Comparison of ENCODE assay signal across 8 cellular contexts in the genomic region with DNA sequence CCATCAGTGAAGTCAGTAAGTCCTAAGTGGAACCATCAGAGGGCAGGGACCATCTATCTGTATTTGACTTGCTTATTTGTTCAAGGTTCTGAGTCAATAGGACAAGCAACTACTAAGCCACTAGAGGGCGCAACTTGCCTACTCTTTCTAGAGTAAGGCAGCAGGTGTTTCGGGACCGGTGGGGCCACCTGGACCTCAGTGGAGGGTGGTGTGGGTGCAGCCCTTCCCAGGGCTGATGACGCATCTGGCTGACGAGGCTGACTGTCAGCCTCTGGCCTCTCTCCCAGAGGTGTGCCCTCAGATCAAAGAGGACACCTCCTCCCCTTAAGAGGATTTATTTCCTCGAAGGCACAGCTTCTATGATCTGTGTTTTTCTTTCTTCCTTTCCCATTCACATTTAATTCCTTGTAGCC. TPM values are rescaled to one million over a fixed set of nuclear protein-coding genes. Genes with fewer than 3 reads are reported as not detected.
DNase-seq lines count a peak whose midpoint lies in the region; ATAC-seq and TF ChIP-seq lines count a peak whose summit lies in the region.

No MANE protein-coding gene starts in this region.

- no peak overlapping the region for H3K4me3 ChIP-seq in HEK293 (ENCODE audit: low read depth, low read length)
- no peak overlapping the region for H3K4me3 ChIP-seq in SJCRH30

- H3K27me3 ChIP-seq in SJCRH30 = no peaks in the 10 kb centered on the region
- no peaks in the 10 kb centered on the region for H3K27me3 ChIP-seq in foreskin keratinocyte

- POLR2A ChIA-PET in HEK293 (lab: Yijun Ruan, JAX) = interaction anchor here (0.7 to 1.2 kb wide), 2 partner anchors 14 to 66 kb away, joined by 3 read pairs; no protein-coding TSS in a partner anchor

- H3K27ac ChIP-seq in HEK293 (ENCODE audit: extremely low read depth, low read depth, low read length) (no peak overlapping the region), SJCRH30 (no peak overlapping the region), foreskin keratinocyte (peak overlapping the region; percentile 95)

- H3K27ac Mint-ChIP-seq in type B pancreatic cell = peak overlapping the region; percentile 88

- DNase-seq in ELF-1 (ENCODE audit: low read depth, low spot score) (peak; percentile 90), NCI-H1092 (lab: John Stamatoyannopoulos, UW) (peak; percentile 96), SJCRH30 (peak; percentile 87 to 92), activated gamma-delta T cell (lab: John Stamatoyannopoulos, UW) (peak; percentile 32), foreskin keratinocyte (peak; percentile 93 to 96), omental fat pad (ENCODE audit: low spot score) (peak; percentile 59), type B pancreatic cell (ENCODE audit: extremely low spot score, unreplicated experiment) (peak; percentile 84)

- H3K36me3 Mint-ChIP-seq in type B pancreatic cell = no peaks in the 10 kb centered on the region

- H3K9me3 Mint-ChIP-seq in type B pancreatic cell = no peaks in the 10 kb centered on the region

- peak; percentile 100 for ATAC-seq in foreskin keratinocyte
- ATAC-seq in omental fat pad (ENCODE audit: low FRiP score) = peak; percentile 96

- H3K36me3 ChIP-seq in HEK293 (ENCODE audit: control insufficient read depth in 2 of 2, insufficient read depth in 1 of 2, low read length in 2 of 2) (peaks cover 6 to 10% of the 10 kb centered on the region in 2 experiments; a peak in 2 of 3 replicates), SJCRH30 (no peaks in the 10 kb centered on the region)

- H3K4me3 Mint-ChIP-seq in type B pancreatic cell = peak overlapping the region; percentile 40

- H3K27me3 Mint-ChIP-seq in type B pancreatic cell = peaks cover 13% of the 10 kb centered on the region

- peaks cover 12% of the 10 kb centered on the region for H3K4me1 Mint-ChIP-seq in type B pancreatic cell (ENCODE audit: unreplicated experiment)

- CTCF ChIA-PET in HEK293 (lab: Yijun Ruan, JAX) = interaction anchor here (0.5 to 6.7 kb wide), 29 partner anchors 9 to 788 kb away, joined by 3 to 59 read pairs (median 4); no protein-coding TSS in a partner anchor

- peak; percentile 95 for TF ChIP-seq CTCF in HEK293 (tag by site-specific recombination; IDR thresholded peaks at IDR 0.05)
- peak; percentile 99 for TF ChIP-seq CTCF in foreskin keratinocyte (conservative IDR thresholded peaks at IDR 0.05)
- TF ChIP-seq CTCF in omental fat pad (IDR thresholded peaks at IDR 0.05) = peak in 1 of 3 donors; percentile 19
- peak; percentile 91 for TF ChIP-seq CTCF in type B pancreatic cell (conservative IDR thresholded peaks at IDR 0.05)

- no peaks in the 10 kb centered on the region; the same call in 1 of the 2 replicates for H3K9me3 ChIP-seq in HEK293 (ENCODE audit: control insufficient read depth, insufficient read depth, low read depth, low read length)
- no peaks in the 10 kb centered on the region for H3K9me3 ChIP-seq in SJCRH30 (replicated peaks)

- H3K4me1 ChIP-seq in HEK293 (ENCODE audit: control insufficient read depth, insufficient read depth, low read length) = no peaks in the 10 kb centered on the region
- no peaks in the 10 kb centered on the region for H3K4me1 ChIP-seq in SJCRH30
- no peaks in the 10 kb centered on the region for H3K4me1 ChIP-seq in foreskin keratinocyte

TF ChIP-seq in HEK293, 187 proteins besides CTCF, POLR2A, EP300 and RAD21 (continues in another document):
- no peak for TF ChIP-seq ZNF202 (tag by site-specific recombination; IDR thresholded peaks at IDR 0.05; ENCODE audit: borderline replicate concordance)
- TF ChIP-seq, protein P1, sequence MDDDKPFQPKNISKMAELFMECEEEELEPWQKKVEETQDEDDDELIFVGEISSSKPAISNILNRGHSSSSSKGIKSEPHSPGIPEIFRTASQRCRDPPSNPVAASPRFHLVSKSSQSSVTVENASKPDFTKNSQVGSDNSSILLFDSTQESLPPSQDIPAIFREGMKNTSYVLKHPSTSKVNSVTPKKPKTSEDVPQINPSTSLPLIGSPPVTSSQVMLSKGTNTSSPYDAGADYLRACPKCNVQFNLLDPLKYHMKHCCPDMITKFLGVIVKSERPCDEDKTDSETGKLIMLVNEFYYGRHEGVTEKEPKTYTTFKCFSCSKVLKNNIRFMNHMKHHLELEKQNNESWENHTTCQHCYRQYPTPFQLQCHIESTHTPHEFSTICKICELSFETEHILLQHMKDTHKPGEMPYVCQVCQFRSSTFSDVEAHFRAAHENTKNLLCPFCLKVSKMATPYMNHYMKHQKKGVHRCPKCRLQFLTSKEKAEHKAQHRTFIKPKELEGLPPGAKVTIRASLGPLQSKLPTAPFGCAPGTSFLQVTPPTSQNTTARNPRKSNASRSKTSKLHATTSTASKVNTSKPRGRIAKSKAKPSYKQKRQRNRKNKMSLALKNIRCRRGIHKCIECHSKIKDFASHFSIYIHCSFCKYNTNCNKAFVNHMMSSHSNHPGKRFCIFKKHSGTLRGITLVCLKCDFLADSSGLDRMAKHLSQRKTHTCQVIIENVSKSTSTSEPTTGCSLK (tag by site-specific recombination; IDR thresholded peaks at IDR 0.05) = no peak
- peak; percentile 89 for TF ChIP-seq SP7 (tag by site-specific recombination; IDR thresholded peaks at IDR 0.05)
- no peak for TF ChIP-seq ZXDB (tag by site-specific recombination; IDR thresholded peaks at IDR 0.05)
- TF ChIP-seq PRDM10 (tag by site-specific recombination; IDR thresholded peaks at IDR 0.05) = peak; percentile 84
- TF ChIP-seq, protein P2, sequence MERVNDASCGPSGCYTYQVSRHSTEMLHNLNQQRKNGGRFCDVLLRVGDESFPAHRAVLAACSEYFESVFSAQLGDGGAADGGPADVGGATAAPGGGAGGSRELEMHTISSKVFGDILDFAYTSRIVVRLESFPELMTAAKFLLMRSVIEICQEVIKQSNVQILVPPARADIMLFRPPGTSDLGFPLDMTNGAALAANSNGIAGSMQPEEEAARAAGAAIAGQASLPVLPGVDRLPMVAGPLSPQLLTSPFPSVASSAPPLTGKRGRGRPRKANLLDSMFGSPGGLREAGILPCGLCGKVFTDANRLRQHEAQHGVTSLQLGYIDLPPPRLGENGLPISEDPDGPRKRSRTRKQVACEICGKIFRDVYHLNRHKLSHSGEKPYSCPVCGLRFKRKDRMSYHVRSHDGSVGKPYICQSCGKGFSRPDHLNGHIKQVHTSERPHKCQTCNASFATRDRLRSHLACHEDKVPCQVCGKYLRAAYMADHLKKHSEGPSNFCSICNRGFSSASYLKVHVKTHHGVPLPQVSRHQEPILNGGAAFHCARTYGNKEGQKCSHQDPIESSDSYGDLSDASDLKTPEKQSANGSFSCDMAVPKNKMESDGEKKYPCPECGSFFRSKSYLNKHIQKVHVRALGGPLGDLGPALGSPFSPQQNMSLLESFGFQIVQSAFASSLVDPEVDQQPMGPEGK (tag by site-specific recombination; IDR thresholded peaks at IDR 0.05) = peak; percentile 99
- peak; percentile 68 for TF ChIP-seq WT1 (tag by site-specific recombination; IDR thresholded peaks at IDR 0.05)
- peak; percentile 88 for TF ChIP-seq ZEB2 (tag by site-specific recombination; IDR thresholded peaks at IDR 0.05)
- peak; percentile 84 for TF ChIP-seq ZBTB21 (tag by site-specific recombination; IDR thresholded peaks at IDR 0.05)
- TF ChIP-seq ZNF324 (tag by site-specific recombination; IDR thresholded peaks at IDR 0.05) = peak; percentile 93
- TF ChIP-seq SP3 (tag by site-specific recombination; IDR thresholded peaks at IDR 0.05) = peak; percentile 45; the same call in 1 of the 2 replicates
- TF ChIP-seq ZNF654 (tag by site-specific recombination; IDR thresholded peaks at IDR 0.05; ENCODE audit: low read depth) = peak; percentile 99
- peak; percentile 51; the same call in 1 of the 2 replicates for TF ChIP-seq ZNF341 (tag by site-specific recombination; IDR thresholded peaks at IDR 0.05; ENCODE audit: low read depth)

RNA-seq across cellular contexts. Expression of gene CBR3, which starts 6.6 kb away (rescaled TPM):
- 2.2 and 2.4 TPM in 2 replicates for total RNA-seq in SJCRH30 (2014; rRNA removed; shearing (Covaris generic))
- total RNA-seq in foreskin keratinocyte = 6.2 and 7.9 TPM in 2 replicates
- polyA plus RNA-seq in foreskin keratinocyte = 8.2 and 9.8 TPM in 2 replicates
- 10 to 100 TPM; 15.4 to 32.0 (median 18.4) TPM for total RNA-seq in omental fat pad
- total RNA-seq in type B pancreatic cell (ENCODE audit: low replicate concordance) = 1.0 and 1.6 TPM in 2 replicates

RNA-seq across cellular contexts. Expression of gene DOP1B, which starts 15.1 kb away (rescaled TPM):
- total RNA-seq in SJCRH30 (2014; rRNA removed; shearing (Covaris generic)) = 8.2 and 13.0 TPM in 2 replicates
- total RNA-seq in foreskin keratinocyte = 3.0 and 4.2 TPM in 2 replicates
- 0.74 and 0.90 TPM in 2 replicates for polyA plus RNA-seq in foreskin keratinocyte
- total RNA-seq in omental fat pad = 10 to 100 TPM in 3 of 4 donors, 1 to 10 TPM in 1; 6.9 to 17.7 (median 15.1) TPM
- total RNA-seq in type B pancreatic cell (ENCODE audit: low replicate concordance) = 26.5 and 29.9 TPM in 2 replicates

Comparison
In these comparisons a context has a peak if more than half of its experiments do, and no peak if none do; other contexts are left out.
1. DNase-seq: peak in every context shown above with its lines; median percentile 96 in NCI-H1092; 94 in foreskin keratinocyte; 90 in ELF-1; 90 in SJCRH30; 84 in type B pancreatic cell; 59 in omental fat pad; 32 in activated gamma-delta T cell.